ENCODE assay signal across 12 cellular contexts in the genomic region with DNA sequence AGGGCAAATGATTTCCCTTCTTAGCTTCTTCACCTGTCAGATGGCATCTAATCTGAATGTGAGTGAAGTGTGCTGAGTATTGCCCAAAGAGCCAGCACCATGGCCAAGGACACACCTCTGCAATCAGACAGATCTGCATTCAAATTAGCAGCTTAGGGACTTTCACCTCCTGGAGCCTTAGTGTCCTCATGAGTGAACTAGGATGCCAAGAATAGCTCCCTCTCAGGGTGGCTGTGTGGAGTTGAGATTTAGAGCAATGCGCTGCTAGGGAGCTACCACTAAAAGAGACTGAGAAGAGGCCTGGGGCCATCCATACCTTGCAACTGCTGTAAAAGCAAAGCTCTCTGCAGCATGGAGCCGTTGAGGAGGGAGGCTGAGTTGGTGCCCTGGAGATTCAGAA. TPM values are rescaled to one million over a fixed set of nuclear protein-coding genes. Genes with fewer than 3 reads are reported as not detected.
A peak's percentile ranks its signal among the peaks of the same experiment; 100 is the strongest.
DNase-seq lines count a peak whose midpoint lies in the region; ATAC-seq and TF ChIP-seq lines count a peak whose summit lies in the region.
"Had no signal": no experiment of that assay in that cellular context is flagged by ENCODE, and none has a peak within 500 bp of the region (broad histone marks: within the 10 kb centered on the region; RNA-seq: fewer than 3 reads in every experiment).

No MANE protein-coding gene starts in this region.

- no peak for TF ChIP-seq CTCF in endothelial cell (IDR thresholded peaks at IDR 0.05; ENCODE audit: unreplicated experiment)
- no peak for TF ChIP-seq CTCF in foreskin fibroblast (IDR thresholded peaks at IDR 0.05; ENCODE audit: low read depth, low read length)

- H3K27me3 Mint-ChIP-seq in activated T-cell treated with anti-CD3 and anti-CD28 coated beads, Interleukin-2, amount 50 U/mL, for 72 hours (ENCODE audit: low read depth): no peaks in the 10 kb centered on the region
- H3K27me3 Mint-ChIP-seq in endothelial cell (ENCODE audit: unreplicated experiment): peaks cover 8% of the 10 kb centered on the region
- H3K27me3 Mint-ChIP-seq in stimulated activated memory B cell treated with anti-CD40 and anti-IgM and Interleukin-4, amounts not matched to agents 10 μg/mL and 1 μg/mL and 100 μg/mL, for 72 hours: no peaks in the 10 kb centered on the region

- H3K4me3 Mint-ChIP-seq in activated T-cell treated with anti-CD3 and anti-CD28 coated beads, Interleukin-2, amount 50 U/mL, for 72 hours: peak overlapping the region; percentile 98 to 100
- H3K4me3 Mint-ChIP-seq in endothelial cell (ENCODE audit: unreplicated experiment): peak overlapping the region; percentile 99
- peak overlapping the region; percentile 95 for H3K4me3 Mint-ChIP-seq in stimulated activated memory B cell treated with anti-CD40 and anti-IgM and Interleukin-4, amounts not matched to agents 10 μg/mL and 1 μg/mL and 100 μg/mL, for 72 hours

- peaks cover 4 to 13% of the 10 kb centered on the region in 2 donors for H3K36me3 Mint-ChIP-seq in activated T-cell treated with anti-CD3 and anti-CD28 coated beads, Interleukin-2, amount 50 U/mL, for 72 hours (ENCODE audit: insufficient read depth in 2 of 2)
- peaks cover 22% of the 10 kb centered on the region for H3K36me3 Mint-ChIP-seq in endothelial cell (ENCODE audit: low read depth, unreplicated experiment)
- H3K36me3 Mint-ChIP-seq in stimulated activated memory B cell treated with anti-CD40 and anti-IgM and Interleukin-4, amounts not matched to agents 10 μg/mL and 1 μg/mL and 100 μg/mL, for 72 hours: peaks cover 34% of the 10 kb centered on the region

- no peak for ATAC-seq in activated T-cell treated with anti-CD3 and anti-CD28 coated beads, Interleukin-2, amount 50 U/mL, for 72 hours (replicated peaks in 1 of 2)
- no peak for ATAC-seq in stimulated activated memory B cell treated with anti-CD40 and anti-IgM and Interleukin-4, amounts not matched to agents 10 μg/mL and 1 μg/mL and 100 μg/mL, for 72 hours

- peaks cover 36% of the 10 kb centered on the region for H3K4me1 Mint-ChIP-seq in activated T-cell treated with anti-CD3 and anti-CD28 coated beads, Interleukin-2, amount 50 U/mL, for 72 hours (ENCODE audit: low read depth)
- H3K4me1 Mint-ChIP-seq in endothelial cell (ENCODE audit: unreplicated experiment): peaks cover 12% of the 10 kb centered on the region
- peaks cover 43% of the 10 kb centered on the region for H3K4me1 Mint-ChIP-seq in stimulated activated memory B cell treated with anti-CD40 and anti-IgM and Interleukin-4, amounts not matched to agents 10 μg/mL and 1 μg/mL and 100 μg/mL, for 72 hours

- peak overlapping the region; percentile 47 for H3K27ac Mint-ChIP-seq in activated T-cell treated with anti-CD3 and anti-CD28 coated beads, Interleukin-2, amount 50 U/mL, for 72 hours
- H3K27ac Mint-ChIP-seq in endothelial cell (ENCODE audit: unreplicated experiment): no peak overlapping the region
- H3K27ac Mint-ChIP-seq in stimulated activated memory B cell treated with anti-CD40 and anti-IgM and Interleukin-4, amounts not matched to agents 10 μg/mL and 1 μg/mL and 100 μg/mL, for 72 hours: peak overlapping the region; percentile 94

- H3K4me3 ChIP-seq in SK-N-MC (peak overlapping the region; percentile 96; the same call in 1 of the 2 replicates), foreskin fibroblast (ENCODE audit: low read depth in 1 of 2, low read length in 2 of 2) (peak overlapping the region in 1 of 2 donors; percentile 5)

- no peaks in the 10 kb centered on the region for H3K9me3 Mint-ChIP-seq in activated T-cell treated with anti-CD3 and anti-CD28 coated beads, Interleukin-2, amount 50 U/mL, for 72 hours
- H3K9me3 Mint-ChIP-seq in endothelial cell (ENCODE audit: unreplicated experiment): no peaks in the 10 kb centered on the region
- H3K9me3 Mint-ChIP-seq in stimulated activated memory B cell treated with anti-CD40 and anti-IgM and Interleukin-4, amounts not matched to agents 10 μg/mL and 1 μg/mL and 100 μg/mL, for 72 hours: no peaks in the 10 kb centered on the region

- H3K9ac ChIP-seq in SK-N-MC (ENCODE audit: insufficient read length): no peak overlapping the region

- peaks cover 14% of the 10 kb centered on the region; the same call in 1 of the 2 replicates for H3K36me3 ChIP-seq in SK-N-MC (ENCODE audit: insufficient read depth, low read length)

- H3K27ac ChIP-seq in SK-N-MC: no peak overlapping the region
- H3K27ac ChIP-seq: SJSA1 had no signal

- no peaks in the 10 kb centered on the region for H3K9me3 ChIP-seq in SK-N-MC (ENCODE audit: low read depth, low read length)
- H3K9me3 ChIP-seq: SJSA1 had no signal

- DNase-seq in activated T-cell treated with anti-CD3 and anti-CD28 coated beads, Interleukin-2, amount 50 U/mL, for 72 hours: no peak
- DNase-seq in activated T-cell treated with anti-CD3 and anti-CD28 coated beads, Interleukin-2, amount 50 U/mL, for 48 hours: no peak
- DNase-seq in SK-N-MC (ENCODE audit: low read depth, low spot score) (no peak), endothelial cell (ENCODE audit: low spot score) (no peak), COLO829 (ENCODE audit: low spot score) (no peak), NCI-H345 (lab: John Stamatoyannopoulos, UW) (no peak), foreskin fibroblast (no peak)
- DNase-seq: NCI-H146, occipital lobe had no signal

RNA-seq across cellular contexts. Expression of a gene that starts 1.4 kb away (rescaled TPM):
- 100 to 1,000 TPM; 161 to 203 TPM for total RNA-seq in activated T-cell treated with anti-CD3 and anti-CD28 coated beads, Interleukin-2, amount 50 U/mL, for 72 hours
- 156 TPM for total RNA-seq in endothelial cell (ENCODE audit: unreplicated experiment)

RNA-seq across cellular contexts. Expression of a gene that starts 13.2 kb away (rescaled TPM):
- 1 to 10 TPM in 1 of 2 donors, under 1 TPM in 1; 0.86 to 2.4 TPM for total RNA-seq in activated T-cell treated with anti-CD3 and anti-CD28 coated beads, Interleukin-2, amount 50 U/mL, for 72 hours
- total RNA-seq in endothelial cell (ENCODE audit: unreplicated experiment): 8.0 TPM

RNA-seq across cellular contexts. Expression of a gene that starts 29.9 kb away (rescaled TPM):
- 10 to 100 TPM; 72.9 to 81.4 TPM for total RNA-seq in activated T-cell treated with anti-CD3 and anti-CD28 coated beads, Interleukin-2, amount 50 U/mL, for 72 hours
- 62.1 TPM for total RNA-seq in endothelial cell (ENCODE audit: unreplicated experiment)

RNA-seq across cellular contexts. Expression of a gene that starts 40.8 kb away (rescaled TPM):
- not detected for total RNA-seq in activated T-cell treated with anti-CD3 and anti-CD28 coated beads, Interleukin-2, amount 50 U/mL, for 72 hours
- not detected for total RNA-seq in endothelial cell (ENCODE audit: unreplicated experiment)
- total RNA-seq: glomerular endothelial cell, occipital lobe, SJSA1 had no signal
